Comparison of ENCODE assay signal across 22 cellular contexts in the genomic region with DNA sequence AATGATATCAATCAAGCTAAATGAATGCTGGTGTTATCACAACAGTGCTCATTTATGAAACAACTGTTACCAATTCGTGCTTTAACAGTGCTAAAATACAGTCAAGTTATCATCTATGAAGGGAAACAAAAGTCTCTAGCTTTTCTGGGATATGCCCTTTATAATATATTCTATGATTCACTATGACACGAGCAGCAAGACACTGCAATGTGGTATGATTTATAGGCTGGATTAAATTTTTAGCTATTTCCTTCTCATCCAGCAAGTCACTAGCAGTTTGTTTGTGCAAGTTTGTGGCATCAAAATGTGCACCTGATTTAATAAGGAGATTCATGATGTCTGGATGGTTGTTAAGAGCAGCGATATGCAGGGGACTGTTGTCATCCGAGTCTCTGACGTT.
"Had no signal": no experiment of that assay in that cellular context is flagged by ENCODE, and none has a peak within 500 bp of the region (broad histone marks: within the 10 kb centered on the region; RNA-seq: fewer than 3 reads in every experiment).

No MANE protein-coding gene starts in this region.

- H3K4me1 ChIP-seq: uterus had no signal

- H3K27ac ChIP-seq: gastrocnemius medialis, left ventricle myocardium inferior, sigmoid colon, uterus had no signal

- H3K4me3 ChIP-seq: gastrocnemius medialis, left ventricle myocardium inferior, sigmoid colon, smooth muscle cell, uterus had no signal

- H3K36me3 Mint-ChIP-seq: natural killer cell had no signal

- H3K36me3 ChIP-seq: uterus had no signal

- H3K27me3 Mint-ChIP-seq: activated CD4-positive, alpha-beta memory T cell treated with anti-CD3 and anti-CD28 coated beads, Interleukin-2, amount 10 ng/mL, durations not matched to agents 7 days and 5 days; activated naive CD8-positive, alpha-beta T cell treated with anti-CD3 and anti-CD28 coated beads, Interleukin-2, amount 10 ng/mL, durations not matched to agents 7 days and 5 days; dendritic cell treated with granulocyte-macrophage colony-stimulating factor and Interleukin-4, amounts not matched to agents 40 ng/mL and 50 ng/mL, for 4 days; stimulated activated naive B cell treated with anti-CD40 and anti-IgM and Interleukin-4, amounts not matched to agents 10 μg/mL and 1 μg/mL and 100 μg/mL, for 72 hours had no signal

- H3K9me3 ChIP-seq: gastrocnemius medialis, left ventricle myocardium inferior, sigmoid colon, uterus had no signal

- H3K9me3 Mint-ChIP-seq: activated CD4-positive, alpha-beta memory T cell treated with anti-CD3 and anti-CD28 coated beads, Interleukin-2, amount 10 ng/mL, durations not matched to agents 7 days and 5 days; activated naive CD8-positive, alpha-beta T cell treated with anti-CD3 and anti-CD28 coated beads, Interleukin-2, amount 10 ng/mL, durations not matched to agents 7 days and 5 days; dendritic cell treated with granulocyte-macrophage colony-stimulating factor and Interleukin-4, amounts not matched to agents 40 ng/mL and 50 ng/mL, for 4 days; mesothelial cell of epicardium; natural killer cell; stimulated activated naive B cell treated with anti-CD40 and anti-IgM and Interleukin-4, amounts not matched to agents 10 μg/mL and 1 μg/mL and 100 μg/mL, for 72 hours had no signal

- H3K27ac Mint-ChIP-seq: activated CD4-positive, alpha-beta memory T cell treated with anti-CD3 and anti-CD28 coated beads, Interleukin-2, amount 10 ng/mL, durations not matched to agents 7 days and 5 days; dendritic cell treated with granulocyte-macrophage colony-stimulating factor and Interleukin-4, amounts not matched to agents 40 ng/mL and 50 ng/mL, for 4 days; mesothelial cell of epicardium; stimulated activated naive B cell treated with anti-CD40 and anti-IgM and Interleukin-4, amounts not matched to agents 10 μg/mL and 1 μg/mL and 100 μg/mL, for 72 hours had no signal

- H3K4me3 Mint-ChIP-seq: activated CD4-positive, alpha-beta memory T cell treated with anti-CD3 and anti-CD28 coated beads, Interleukin-2, amount 10 ng/mL, durations not matched to agents 7 days and 5 days; activated naive CD8-positive, alpha-beta T cell treated with anti-CD3 and anti-CD28 coated beads, Interleukin-2, amount 10 ng/mL, durations not matched to agents 7 days and 5 days; dendritic cell treated with granulocyte-macrophage colony-stimulating factor and Interleukin-4, amounts not matched to agents 40 ng/mL and 50 ng/mL, for 4 days; mesothelial cell of epicardium; natural killer cell; stimulated activated naive B cell treated with anti-CD40 and anti-IgM and Interleukin-4, amounts not matched to agents 10 μg/mL and 1 μg/mL and 100 μg/mL, for 72 hours had no signal

- ATAC-seq: gastrocnemius medialis; natural killer cell; stimulated activated naive B cell treated with anti-CD40 and anti-IgM and Interleukin-4, amounts not matched to agents 10 μg/mL and 1 μg/mL and 100 μg/mL, for 72 hours had no signal

- H3K27me3 ChIP-seq: gastrocnemius medialis, sigmoid colon, uterus had no signal

- DNase-seq: activated CD4-positive, alpha-beta memory T cell treated with anti-CD3 and anti-CD28 coated beads, Interleukin-2, amount 10 ng/mL, durations not matched to agents 7 days and 5 days; activated CD4-positive, alpha-beta T cell treated with anti-CD3 and anti-CD28 coated beads for 48 hours; activated naive CD4-positive, alpha-beta T cell treated with Interleukin-2 at 50 U/mL for 16 hours; activated naive CD8-positive, alpha-beta T cell treated with anti-CD3 and anti-CD28 coated beads, Interleukin-2, amount 10 ng/mL, durations not matched to agents 7 days and 5 days; activated T-cell treated with anti-CD3 and anti-CD28 coated beads, Interleukin-2, amount 50 U/mL, for 1 hour; amygdala; effector CD8-positive, alpha-beta T cell; erythroblast; gastrocnemius medialis; hippocampal formation; kidney glomerular epithelial cell; left ventricle myocardium inferior; natural killer cell; sigmoid colon; stimulated activated CD4-positive, alpha-beta T cell treated with anti-CD3 and anti-CD28 coated beads, Interleukin-15, amount 100 ng/mL, for 24 hours; stimulated activated CD8-positive, alpha-beta memory T cell treated with anti-CD3 and anti-CD28 coated beads, Interleukin-4, amount 100 ng/mL, for 48 hours; stimulated activated naive B cell treated with anti-CD40 and anti-IgM and Interleukin-4, amounts not matched to agents 10 μg/mL and 1 μg/mL and 100 μg/mL, for 72 hours; trophoblast cell; uterus had no signal
